Comparison of ENCODE assay signal across 3 cellular contexts in genomic region chr10:43465736-43466120, GRCh38. TPM values are rescaled to one million over a fixed set of nuclear protein-coding genes. Genes with fewer than 3 reads are reported as not detected.
A peak's percentile ranks its signal among the peaks of the same experiment; 100 is the strongest.
DNase-seq lines count a peak whose midpoint lies in the region; TF ChIP-seq lines count a peak whose summit lies in the region.
"Not testable (repeated sequence)": the region's sequence is repeated elsewhere in the genome, so short reads cannot be mapped to it uniquely, and the experiment has no call there.

No MANE protein-coding gene starts in this region.

- H3K4me1 Mint-ChIP-seq in chondrocyte (ENCODE audit: low read depth) = not testable (repeated sequence)

- not testable (repeated sequence) for TF ChIP-seq CTCF in chondrocyte (IDR thresholded peaks at IDR 0.05)

- not testable (repeated sequence) for H3K27me3 Mint-ChIP-seq in chondrocyte (ENCODE audit: low read depth)

- DNase-seq in chondrocyte (ENCODE audit: low spot score) (peak; percentile 15), mesenteric fat pad (ENCODE audit: low spot score) (peak; percentile 35), posterior vena cava (ENCODE audit: low spot score) (peak; percentile 17)

- intact Hi-C loops in posterior vena cava (cut with DNase I) = not testable (repeated sequence)

- not testable (repeated sequence) for H3K4me3 Mint-ChIP-seq in chondrocyte (ENCODE audit: unreplicated experiment)

- H3K27ac Mint-ChIP-seq in chondrocyte (ENCODE audit: unreplicated experiment) = not testable (repeated sequence)

- H3K9me3 Mint-ChIP-seq in chondrocyte (ENCODE audit: low read depth) = not testable (repeated sequence)

- not testable (repeated sequence) for H3K36me3 Mint-ChIP-seq in chondrocyte (ENCODE audit: low read depth)

RNA-seq across cellular contexts. Expression of gene ZNF487, which starts 28.8 kb away (rescaled TPM):
- 2.1 to 2.7 TPM (median 2.6 TPM) in 3 replicates for total RNA-seq in chondrocyte
- total RNA-seq in mesenteric fat pad = 3.9 TPM
- total RNA-seq in posterior vena cava = 1 to 10 TPM; 4.8 to 6.5 TPM

RNA-seq across cellular contexts. Expression of gene HNRNPF, which starts 56.7 kb away (rescaled TPM):
- total RNA-seq in chondrocyte (122 to 126 TPM (median 123 TPM) in 3 replicates), mesenteric fat pad (184 TPM), posterior vena cava (100 to 1,000 TPM; 109 to 112 TPM)
